In genomic region chr11:48361289-48361688, GRCh38 we compare ENCODE assay signal across 3 cellular contexts. TPM values are rescaled to one million over a fixed set of nuclear protein-coding genes. Genes with fewer than 3 reads are reported as not detected.
"Had no signal": no experiment of that assay in that cellular context is flagged by ENCODE, and none has a peak within 500 bp of the region (broad histone marks: within the 10 kb centered on the region; RNA-seq: fewer than 3 reads in every experiment).

No MANE protein-coding gene starts in this region.

RNA-seq across cellular contexts. Expression of gene OR4C5, which starts 5.0 kb away (rescaled TPM):
- polyA plus RNA-seq: GM23248, GM23338, H1 had no signal

RNA-seq across cellular contexts. Expression of gene OR4C3, which starts 36.6 kb away (rescaled TPM):
- polyA plus RNA-seq: GM23248, GM23338, H1 had no signal

RNA-seq across cellular contexts. Expression of gene OR4S1, which starts 55.3 kb away (rescaled TPM):
- polyA plus RNA-seq: GM23248, GM23338, H1 had no signal
